In the genomic region with DNA sequence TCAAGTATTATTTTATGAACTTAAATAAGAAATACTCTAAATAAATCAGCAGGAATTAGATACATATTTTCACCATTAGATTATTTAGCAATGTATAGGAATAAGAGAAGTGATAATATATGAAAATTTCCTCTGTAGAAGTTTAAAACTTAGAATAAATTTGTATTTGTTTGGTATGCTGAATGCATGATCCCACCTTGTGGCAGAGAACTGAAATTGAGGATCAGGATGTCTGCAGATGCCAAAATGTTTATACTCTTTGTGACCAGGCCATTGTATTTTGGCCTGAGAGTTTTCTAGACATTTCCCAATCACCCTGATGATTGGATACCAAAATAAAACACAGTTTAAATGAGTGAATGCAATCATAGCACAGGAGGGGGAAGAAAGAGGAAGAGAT, we compare ENCODE assay signal across 15 cellular contexts. TPM values are rescaled to one million over a fixed set of nuclear protein-coding genes. Genes with fewer than 3 reads are reported as not detected.
DNase-seq lines count a peak whose midpoint lies in the region; ATAC-seq, FAIRE-seq and TF ChIP-seq lines count a peak whose summit lies in the region.
"Had no signal": no experiment of that assay in that cellular context is flagged by ENCODE, and none has a peak within 500 bp of the region (broad histone marks: within the 10 kb centered on the region; RNA-seq: fewer than 3 reads in every experiment).

No MANE protein-coding gene starts in this region.

- POLR2A ChIA-PET in H1 (lab: Charles Lee; ENCODE audit: partially characterized antibody) = no interaction called here

- H4K8ac ChIP-seq in H1 (ENCODE audit: extremely low read depth, insufficient read depth, low read length) = no peak overlapping the region

- CTCF ChIA-PET in H1 (lab: Charles Lee; ENCODE audit: partially characterized antibody) = interaction anchor here (0.9 to 1.8 kb wide), 5 partner anchors 13 to 440 kb away, joined by 3 to 7 read pairs (median 4); no protein-coding TSS in a partner anchor

- H3K4me3 ChIP-seq in H1 (ENCODE audit: extremely low read depth in 1 of 4, insufficient read depth in 2 of 4, low read depth in 3 of 4, low read length in 4 of 4) = no peak overlapping the region
- H3K4me3 ChIP-seq in prostate gland = no peak overlapping the region
- H3K4me3 ChIP-seq in gastroesophageal sphincter = no peak overlapping the region

- intact Hi-C loops in prostate gland (cut with DNase I) = no loop called here

- H3K9ac ChIP-seq in H1 (replicated peaks in 1 of 4; ENCODE audit: extremely low read depth in 1 of 4, low read depth in 3 of 4, low read length in 3 of 4) = no peak overlapping the region

- H3K27me3 ChIP-seq in H1 (replicated peaks in 1 of 4; ENCODE audit: control insufficient read depth in 3 of 4, extremely low read depth in 1 of 4, insufficient read depth in 3 of 4, low read length in 3 of 4) (no peaks in the 10 kb centered on the region), prostate gland (replicated peaks; ENCODE audit: insufficient read depth) (no peaks in the 10 kb centered on the region), gastroesophageal sphincter (no peaks in the 10 kb centered on the region)

- H3K23ac ChIP-seq in H1 (ENCODE audit: insufficient read length) = no peak overlapping the region

- no peaks in the 10 kb centered on the region for H3K79me1 ChIP-seq in H1 (ENCODE audit: low read depth, low read length)

- ATAC-seq in gastroesophageal sphincter (no peak), HG02884 (IDR thresholded peaks at IDR 0.05; ENCODE audit: unreplicated experiment) (no peak)

- TF ChIP-seq POLR2A in H1 (IDR thresholded peaks at IDR 0.05; ENCODE audit: control extremely low read depth in 1 of 2, low read depth in 2 of 2, low read length in 2 of 2) (no peak), prostate gland (IDR thresholded peaks at IDR 0.05) (no peak), gastroesophageal sphincter (IDR thresholded peaks at IDR 0.05) (no peak)

- H3K36me3 Mint-ChIP-seq in mesothelial cell of epicardium = no peaks in the 10 kb centered on the region

- H2BK12ac ChIP-seq in H1 (ENCODE audit: low read depth, low read length) = no peak overlapping the region

- H3K9me3 Mint-ChIP-seq in mesothelial cell of epicardium = no peaks in the 10 kb centered on the region

- H3K4me1 ChIP-seq in H1 (replicated peaks in 1 of 4; ENCODE audit: control insufficient read depth in 3 of 4, insufficient read depth in 4 of 4, low read length in 3 of 4) (no peaks in the 10 kb centered on the region), prostate gland (replicated peaks) (no peaks in the 10 kb centered on the region), gastroesophageal sphincter (peaks cover 6 to 37% (median 7%) of the 10 kb centered on the region in 3 donors)

- no peak overlapping the region for H2AFZ ChIP-seq in H1 (ENCODE audit: low read length)

- no peak overlapping the region for H2BK15ac ChIP-seq in H1 (ENCODE audit: low read length)

- H3K79me2 ChIP-seq in H1 (ENCODE audit: control insufficient read depth in 1 of 2, insufficient read depth in 2 of 2, low read length in 2 of 2) = no peaks in the 10 kb centered on the region

- H3K27ac ChIP-seq in H1 (ENCODE audit: low read depth, low read length) = no peak overlapping the region
- H3K27ac ChIP-seq in prostate gland = no peak overlapping the region
- no peak overlapping the region for H3K27ac ChIP-seq in gastroesophageal sphincter
- H3K27ac ChIP-seq: epithelial cell of prostate had no signal

- H3K9me3 ChIP-seq in H1 (ENCODE audit: insufficient read depth in 2 of 2, low read depth in 1 of 2, low read length in 1 of 2) (no peaks in the 10 kb centered on the region), prostate gland (no peaks in the 10 kb centered on the region), gastroesophageal sphincter (no peaks in the 10 kb centered on the region)

- no peak for TF ChIP-seq RAD21 in H1 (IDR thresholded peaks at IDR 0.05 in 1 of 2, conservative IDR thresholded peaks at IDR 0.05 in 1 of 2; ENCODE audit: low read depth in 2 of 2, low read length in 2 of 2)

- H4K20me1 ChIP-seq in H1 (replicated peaks in 1 of 2; ENCODE audit: control insufficient read depth in 1 of 2, insufficient read depth in 2 of 2, low read length in 2 of 2) = no peaks in the 10 kb centered on the region

- no peak overlapping the region for H2BK20ac ChIP-seq in H1 (ENCODE audit: low read length)

- no peaks in the 10 kb centered on the region for H3K27me3 Mint-ChIP-seq in mesothelial cell of epicardium (ENCODE audit: low read depth)
- H3K27me3 Mint-ChIP-seq: activated CD4-positive, alpha-beta T cell treated with anti-CD3 and anti-CD28 coated beads, Interleukin-2, amount 10 ng/mL, durations not matched to agents 24 days and 14 days had no signal

- TF ChIP-seq EP300 in H1 (IDR thresholded peaks at IDR 0.05; ENCODE audit: borderline replicate concordance in 1 of 2, low read depth in 2 of 2, low read length in 2 of 2) (no peak), gastroesophageal sphincter (IDR thresholded peaks at IDR 0.05) (no peak)

- TF ChIP-seq CTCF in H1 (IDR thresholded peaks at IDR 0.05; ENCODE audit: control extremely low read depth in 1 of 3, insufficient read depth in 1 of 3, low read depth in 1 of 3, low read length in 3 of 3) = peak in 2 of 3 experiments; percentile 3 to 27; a peak in 2 of 4 replicates
- peak; percentile 45 for TF ChIP-seq CTCF in mesothelial cell of epicardium (IDR thresholded peaks at IDR 0.05; ENCODE audit: unreplicated experiment)
- TF ChIP-seq CTCF in prostate gland (IDR thresholded peaks at IDR 0.05) = no peak
- TF ChIP-seq CTCF in gastroesophageal sphincter (IDR thresholded peaks at IDR 0.05) = no peak

- no peak overlapping the region for H3K4me3 Mint-ChIP-seq in mesothelial cell of epicardium
- H3K4me3 Mint-ChIP-seq: activated CD4-positive, alpha-beta T cell treated with anti-CD3 and anti-CD28 coated beads, Interleukin-2, amount 10 ng/mL, durations not matched to agents 24 days and 14 days; activated T-helper 1 cell treated with anti-CD3 and anti-CD28 coated beads, Interleukin-12 subunit alpha, Interleukin-12 subunit beta, Interleukin-2, Interleukin-4 antibody, amounts not matched to agents 30 ng/mL and 10 ng/mL and 1 ng/mL, durations not matched to agents 14 hours and 24 hours and 36 hours had no signal

- no peak overlapping the region for H2BK5ac ChIP-seq in H1 (ENCODE audit: low read depth, low read length)

- no peak for FAIRE-seq in H1 (lab: Jason Lieb, UNC)
- FAIRE-seq: bronchial epithelial cell had no signal

- no peaks in the 10 kb centered on the region for H3K23me2 ChIP-seq in H1 (ENCODE audit: low read depth, low read length)

- no peak overlapping the region for H3K18ac ChIP-seq in H1 (ENCODE audit: extremely low read depth, low read length)

- H4K91ac ChIP-seq in H1 (replicated peaks; ENCODE audit: insufficient read length, low read length) = no peak overlapping the region

- no peak overlapping the region for H2AK5ac ChIP-seq in H1 (ENCODE audit: low read depth, low read length)

- H3K14ac ChIP-seq in H1 (ENCODE audit: insufficient read length) = no peak overlapping the region

- no peak overlapping the region for H3K56ac ChIP-seq in H1 (replicated peaks; ENCODE audit: insufficient read length, low read depth, low read length)

- H3K4ac ChIP-seq in H1 (replicated peaks; ENCODE audit: insufficient read length, low read depth, low read length) = no peak overlapping the region

- no peak overlapping the region for H3K4me2 ChIP-seq in H1 (ENCODE audit: insufficient read depth in 1 of 2, low read depth in 2 of 2, low read length in 2 of 2)

- no peak overlapping the region for H3K27ac Mint-ChIP-seq in mesothelial cell of epicardium
- H3K27ac Mint-ChIP-seq: activated CD4-positive, alpha-beta T cell treated with anti-CD3 and anti-CD28 coated beads, Interleukin-2, amount 10 ng/mL, durations not matched to agents 24 days and 14 days; activated T-helper 1 cell treated with anti-CD3 and anti-CD28 coated beads, Interleukin-12 subunit alpha, Interleukin-12 subunit beta, Interleukin-2, Interleukin-4 antibody, amounts not matched to agents 30 ng/mL and 10 ng/mL and 1 ng/mL, durations not matched to agents 14 hours and 24 hours and 36 hours had no signal

- H4K5ac ChIP-seq in H1 (ENCODE audit: insufficient read length, low read depth, low read length) = no peak overlapping the region

- DNase-seq in EH (ENCODE audit: low read depth) (peak; percentile 8), OCI-M1 (lab: John Stamatoyannopoulos, UW) (peak; percentile 91), H1 (ENCODE audit: low read depth in 1 of 2, low spot score in 2 of 2) (no peak), mesothelial cell of epicardium (ENCODE audit: low spot score in 2 of 2, unreplicated experiment in 2 of 2) (no peak), prostate gland (ENCODE audit: low spot score) (no peak), NCI-H510A treated with DMSO at 0.1 percent for 48 hours (lab: John Stamatoyannopoulos, UW) (no peak)
- DNase-seq: activated CD4-positive, alpha-beta T cell treated with anti-CD3 and anti-CD28 coated beads, Interleukin-2, amount 10 ng/mL, durations not matched to agents 24 days and 14 days; COR-L47; NCI-H2081 treated with DMSO at 0.1 percent for 48 hours had no signal

- H2BK120ac ChIP-seq in H1 (replicated peaks; ENCODE audit: low read depth, low read length) = no peak overlapping the region

- H3K36me3 ChIP-seq in H1 (ENCODE audit: control insufficient read depth in 2 of 4, insufficient read depth in 4 of 4, low read length in 3 of 4) (no peaks in the 10 kb centered on the region), prostate gland (no peaks in the 10 kb centered on the region), gastroesophageal sphincter (no peaks in the 10 kb centered on the region)

- H3K4me1 Mint-ChIP-seq in mesothelial cell of epicardium = peaks cover 56% of the 10 kb centered on the region
- H3K4me1 Mint-ChIP-seq: activated CD4-positive, alpha-beta T cell treated with anti-CD3 and anti-CD28 coated beads, Interleukin-2, amount 10 ng/mL, durations not matched to agents 24 days and 14 days had no signal

TF ChIP-seq in H1, 55 proteins besides CTCF, POLR2A, EP300 and RAD21 (continues in another document):
- no peak for TF ChIP-seq BACH1 (IDR thresholded peaks at IDR 0.05; ENCODE audit: low read length)
- TF ChIP-seq TBP (IDR thresholded peaks at IDR 0.05; ENCODE audit: low read depth, low read length) = no peak
- no peak for TF ChIP-seq KDM4A (IDR thresholded peaks at IDR 0.05; ENCODE audit: low read depth, low read length, severe bottlenecking)

RNA-seq across cellular contexts. Expression of a gene that starts 6.3 kb away (rescaled TPM):
- not detected in 2 replicates for total RNA-seq in H1 (2021; fragmentation: NEBNext Ultra II Directional; extraction: Animal tissue kit (Norgen Biotek cat#: 25700))
- 0.15 and 0.16 TPM in 2 replicates for polyA plus RNA-seq in H1 (2011; rRNA removed)
- 0.12 TPM for polyA plus RNA-seq in H1 (2011; cell fraction: cytosol; rRNA removed)
- polyA plus RNA-seq in H1 (2011; cell fraction: nucleus; rRNA removed) = 0.53 TPM
- 0.15 TPM in 2 of 4 replicates, not detected in the others for polyA plus RNA-seq in H1 (2012, experiment 1 of 2)
- polyA plus RNA-seq in H1 (2012, experiment 2 of 2) = not detected
- 0.14 TPM for polyA plus RNA-seq in H1 (2013, experiment 1 of 2)
- polyA plus RNA-seq in H1 (2013, experiment 2 of 2) = 0.17 TPM
- 0.29 TPM in 1 of 2 replicates, not detected in the other for polyA minus RNA-seq in H1 (2011; rRNA and poly(A)+ RNA removed)
- not detected for polyA minus RNA-seq in H1 (2011; cell fraction: cytosol; rRNA and poly(A)+ RNA removed)
- not detected for polyA minus RNA-seq in H1 (2011; cell fraction: nucleus; rRNA and poly(A)+ RNA removed)
- 0.42 to 1.0 TPM (median 0.64 TPM) in 3 replicates for total RNA-seq in mesothelial cell of epicardium
- under 1 TPM in 1 of 2 donors, not detected in 1; 0.80 TPM for total RNA-seq in prostate gland
- 1 to 10 TPM in 1 of 4 donors, under 1 TPM in 1, not detected in 2; 0.81 to 2.2 TPM for total RNA-seq in gastroesophageal sphincter
- total RNA-seq: activated CD4-positive, alpha-beta T cell treated with anti-CD3 and anti-CD28 coated beads, Interleukin-2, amount 10 ng/mL, durations not matched to agents 24 days and 14 days; activated T-helper 1 cell treated with anti-CD3 and anti-CD28 coated beads, Interleukin-12 subunit alpha, Interleukin-12 subunit beta, Interleukin-2, Interleukin-4 antibody, amounts not matched to agents 30 ng/mL and 10 ng/mL and 1 ng/mL, durations not matched to agents 14 hours and 24 hours and 36 hours; bronchial epithelial cell; myocyte had no signal

Comparison
In these comparisons a context has a peak if more than half of its experiments do, and no peak if none do; other contexts are left out.
1. DNase-seq: peak in EH (single experiment) and OCI-M1 (single experiment); none in H1 (0 of 2), mesothelial cell of epicardium (0 of 2), prostate gland (single experiment) and NCI-H510A treated with DMSO at 0.1 percent for 48 hours (single experiment).
2. CTCF ChIP-seq: peak in H1 (2 of 3) and mesothelial cell of epicardium (single experiment); none in prostate gland (0 of 4) and gastroesophageal sphincter (0 of 4).